Comparison of ENCODE assay signal across 8 cellular contexts in genomic region chr3:141913150-141913811, GRCh38. TPM values are rescaled to one million over a fixed set of nuclear protein-coding genes. Genes with fewer than 3 reads are reported as not detected.
DNase-seq lines count a peak whose midpoint lies in the region; ATAC-seq and TF ChIP-seq lines count a peak whose summit lies in the region.

No MANE protein-coding gene starts in this region.

- no peak overlapping the region for H3K27ac ChIP-seq in Panc1 (ENCODE audit: low read length)

- POLR2A ChIA-PET in Panc1 (lab: Charles Lee), result interaction anchor here (0.6 kb wide), 2 partner anchors 14 to 270 kb away, joined by 10 to 14 read pairs; no protein-coding TSS in a partner anchor

- H3K27ac Mint-ChIP-seq in activated naive CD8-positive, alpha-beta T cell treated with anti-CD3 and anti-CD28 coated beads, Interleukin-2, amount 50 U/mL, for 24 hours, result no peak overlapping the region

- in situ Hi-C loops in Panc1 (cut with HindIII; ENCODE audit: low pct_unique_long_range_greater_than_20kb, low sequenced_read_pairs), result no loop called here

- intact Hi-C loops in Panc1 (cut with micrococcal nuclease; ENCODE audit: unreplicated experiment), result loop anchor here (10.0 kb wide), 1 partner anchor 178 kb away; the partner anchor contains the start of gene RNF7

- H3K36me3 ChIP-seq in Panc1 (ENCODE audit: control insufficient read depth, insufficient read depth, low read length), result peaks cover 21% of the 10 kb centered on the region

- peak; percentile 47 for DNase-seq in activated gamma-delta T cell treated with Interleukin-2 at 50 U/mL for 16 hours
- DNase-seq in activated gamma-delta T cell (lab: John Stamatoyannopoulos, UW), result no peak
- peak; percentile 16 for DNase-seq in HS-5 (ENCODE audit: low read depth)
- DNase-seq in Panc1 (ENCODE audit: low read depth, low spot score), result no peak
- DNase-seq in activated naive CD8-positive, alpha-beta T cell treated with anti-CD3 and anti-CD28 coated beads, Interleukin-2, amount 50 U/mL, for 24 hours, result peak; percentile 29
- peak; percentile 56 for DNase-seq in hepatic stellate cell (ENCODE audit: low spot score)
- peak; percentile 39 for DNase-seq in stimulated activated CD4-positive, alpha-beta T cell treated with anti-CD3 and anti-CD28 coated beads, Interleukin-2, amount 100 ng/mL, for 4 hours (ENCODE audit: low read depth)

- no peak overlapping the region for H3K4me3 ChIP-seq in Panc1 (ENCODE audit: low read depth in 2 of 2, low read length in 2 of 2)

- peak; percentile 85 for TF ChIP-seq CTCF in Panc1 (IDR thresholded peaks at IDR 0.05)

- no peaks in the 10 kb centered on the region for H3K9me3 ChIP-seq in Panc1 (ENCODE audit: control insufficient read depth, insufficient read depth, low read depth, low read length)

- H3K27me3 ChIP-seq in Panc1 (ENCODE audit: control insufficient read depth, insufficient read depth, low read length), result no peaks in the 10 kb centered on the region

- peaks cover 7% of the 10 kb centered on the region for H3K9me3 Mint-ChIP-seq in activated naive CD8-positive, alpha-beta T cell treated with anti-CD3 and anti-CD28 coated beads, Interleukin-2, amount 50 U/mL, for 24 hours

- ATAC-seq in Panc1 (peak; percentile 92), GM21381 (IDR thresholded peaks at IDR 0.05; ENCODE audit: unreplicated experiment) (no peak)
- ATAC-seq in activated naive CD8-positive, alpha-beta T cell treated with anti-CD3 and anti-CD28 coated beads, Interleukin-2, amount 50 U/mL, for 24 hours, result peak; percentile 86

- H3K4me1 Mint-ChIP-seq in activated naive CD8-positive, alpha-beta T cell treated with anti-CD3 and anti-CD28 coated beads, Interleukin-2, amount 50 U/mL, for 24 hours, result peaks cover 2% of the 10 kb centered on the region

- no peaks in the 10 kb centered on the region for H3K4me1 ChIP-seq in Panc1 (ENCODE audit: control insufficient read depth, insufficient read depth, low read length)

- BruUV-seq in Panc1 (replicated peaks; lab: Mats Ljungman, UMichigan), result no TSS peak

- peaks cover 74% of the 10 kb centered on the region for H3K36me3 Mint-ChIP-seq in activated naive CD8-positive, alpha-beta T cell treated with anti-CD3 and anti-CD28 coated beads, Interleukin-2, amount 50 U/mL, for 24 hours (ENCODE audit: low read depth)

- no peaks in the 10 kb centered on the region for H3K27me3 Mint-ChIP-seq in activated naive CD8-positive, alpha-beta T cell treated with anti-CD3 and anti-CD28 coated beads, Interleukin-2, amount 50 U/mL, for 24 hours

- no peak overlapping the region for H3K4me3 Mint-ChIP-seq in activated naive CD8-positive, alpha-beta T cell treated with anti-CD3 and anti-CD28 coated beads, Interleukin-2, amount 50 U/mL, for 24 hours

- CTCF ChIA-PET in Panc1 (lab: Charles Lee), result interaction anchor here (0.6 to 0.9 kb wide), 8 partner anchors 33 to 1798 kb away, joined by 3 to 7 read pairs (median 4); partner anchors contain the start of gene RNF7

RNA-seq across cellular contexts. Expression of gene ATP1B3, which starts 36.8 kb away (rescaled TPM):
- total RNA-seq in Panc1 (2021; ENCODE audit: unreplicated experiment), result 201 TPM
- 138 TPM for polyA plus RNA-seq in Panc1 (2012; ENCODE audit: insufficient read length)

Comparison
In these comparisons a context has a peak if more than half of its experiments do, and no peak if none do; other contexts are left out.
1. DNase-seq: peak in activated gamma-delta T cell treated with Interleukin-2 at 50 U/mL for 16 hours (single experiment), HS-5 (single experiment), activated naive CD8-positive, alpha-beta T cell treated with anti-CD3 and anti-CD28 coated beads, Interleukin-2, amount 50 U/mL, for 24 hours (single experiment), hepatic stellate cell (single experiment) and stimulated activated CD4-positive, alpha-beta T cell treated with anti-CD3 and anti-CD28 coated beads, Interleukin-2, amount 100 ng/mL, for 4 hours (single experiment); none in activated gamma-delta T cell (single experiment) and Panc1 (single experiment).